1 cellular context compared by ENCODE assay signal in the genomic region with DNA sequence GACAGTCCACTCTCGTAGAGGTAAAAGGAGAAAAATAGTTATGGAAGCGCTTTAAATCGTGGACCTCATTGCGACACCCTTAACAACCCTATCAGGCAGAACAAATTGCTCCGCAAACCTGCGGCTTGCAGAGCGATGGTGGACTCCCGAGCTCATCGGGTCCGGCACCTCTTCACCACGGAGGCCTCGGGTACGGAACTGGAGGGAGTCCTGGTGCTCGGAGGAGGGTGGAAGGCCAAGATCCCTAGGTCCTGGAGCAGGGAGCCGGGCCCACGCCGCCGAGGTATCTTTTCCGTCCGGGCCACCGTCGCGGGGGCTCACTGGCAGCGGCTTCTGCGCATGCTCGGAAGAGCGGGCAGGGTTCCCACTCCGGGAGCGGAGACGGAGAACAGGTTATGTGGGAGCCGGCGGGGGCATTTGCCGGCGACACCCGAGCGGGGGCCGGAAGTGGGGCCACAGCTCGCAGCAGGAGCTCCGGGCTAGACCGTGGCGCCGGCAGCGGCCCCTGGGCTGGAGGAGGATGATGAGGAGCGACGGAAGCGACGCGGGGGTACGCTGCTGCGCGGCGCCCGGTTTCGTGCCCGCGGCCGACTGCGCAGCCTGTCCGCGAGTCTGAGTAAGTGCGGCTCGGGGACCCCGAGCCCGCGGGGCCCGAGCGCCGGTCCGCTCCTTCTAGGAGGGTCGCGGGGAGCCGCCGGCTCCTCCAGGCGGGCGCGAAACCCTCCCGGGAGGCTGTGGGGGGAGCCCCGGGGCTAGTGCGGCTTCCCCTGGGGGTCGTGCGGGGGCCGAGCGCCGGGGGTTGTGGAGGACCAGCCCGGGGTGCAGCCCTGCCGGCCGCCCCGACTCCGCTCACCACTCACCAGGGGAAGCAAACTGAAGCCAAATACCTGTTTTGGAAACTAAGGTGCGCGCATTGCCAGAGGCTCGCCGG.
TF ChIP-seq lines count a peak whose summit lies in the region.

A gene (plus strand): TSS at position 349 of the 931 bp plus-strand sequence. CDS start 10,827 bp downstream, outside the sequence.

TF ChIP-seq in HepG2, 621 proteins besides CTCF, POLR2A, EP300 and RAD21 (continued from another document and continues in another):
- TF ChIP-seq ZNF883 (CRISPR knock-in tag; IDR thresholded peaks at IDR 0.05; ENCODE audit: not compliant biosample characterization) (peak; percentile 46), GABPA (IDR thresholded peaks at IDR 0.05; ENCODE audit: low read depth, low read length) (peak; percentile 83), GABPA (CRISPR knock-in tag; IDR thresholded peaks at IDR 0.05; ENCODE audit: low read depth) (peak; percentile 91), ZSCAN20 (CRISPR knock-in tag; IDR thresholded peaks at IDR 0.05; ENCODE audit: borderline replicate concordance) (peak; percentile 17; the same call in 1 of the 2 replicates), CBFB (CRISPR knock-in tag; IDR thresholded peaks at IDR 0.05) (peak; percentile 76; the same call in 1 of the 2 replicates), SMAD1 (CRISPR knock-in tag; IDR thresholded peaks at IDR 0.05; ENCODE audit: borderline replicate concordance, low read depth) (peak; percentile 79; the same call in 1 of the 2 replicates), ZNF891 (CRISPR knock-in tag; IDR thresholded peaks at IDR 0.05) (peak; percentile 68), NR2F2 (IDR thresholded peaks at IDR 0.05; ENCODE audit: borderline replicate concordance, low read depth) (no peak), PHF21A (CRISPR knock-in tag; IDR thresholded peaks at IDR 0.05) (peak; percentile 72), MYNN (CRISPR knock-in tag; IDR thresholded peaks at IDR 0.05; ENCODE audit: low read depth) (no peak; the same call in 1 of the 2 replicates), MBD4 (IDR thresholded peaks at IDR 0.05; ENCODE audit: borderline replicate concordance, low read length) (no peak), SMAD9 (CRISPR knock-in tag; IDR thresholded peaks at IDR 0.05) (no peak), SP140L (CRISPR knock-in tag; IDR thresholded peaks at IDR 0.05; ENCODE audit: borderline replicate concordance) (no peak; the same call in 1 of the 2 replicates), GTF2F1 (IDR thresholded peaks at IDR 0.05; ENCODE audit: low read length) (no peak), SALL2 (CRISPR knock-in tag; IDR thresholded peaks at IDR 0.05) (0 out of 2 replicates have a peak, but pooled peaks have one; percentile 71), ZNF441 (CRISPR knock-in tag; IDR thresholded peaks at IDR 0.05; ENCODE audit: borderline replicate concordance) (no peak), ERF (CRISPR knock-in tag; IDR thresholded peaks at IDR 0.05) (peak; percentile 77), ZNF660 (CRISPR knock-in tag; IDR thresholded peaks at IDR 0.05; ENCODE audit: borderline replicate concordance, low read depth) (no peak), ZNF550 (CRISPR knock-in tag; IDR thresholded peaks at IDR 0.05; ENCODE audit: borderline replicate concordance) (no peak), ARNT2 (CRISPR knock-in tag; IDR thresholded peaks at IDR 0.05; ENCODE audit: low read depth) (peak; percentile 58; the same call in 1 of the 2 replicates), HNRNPUL1 (IDR thresholded peaks at IDR 0.05; ENCODE audit: low read depth, low read length) (no peak), ZNF367 (CRISPR knock-in tag; IDR thresholded peaks at IDR 0.05; ENCODE audit: borderline replicate concordance) (peak; percentile 32; the same call in 1 of the 2 replicates), SP4 (CRISPR knock-in tag; IDR thresholded peaks at IDR 0.05) (peak; percentile 69; the same call in 1 of the 2 replicates), GFI1 (CRISPR knock-in tag; IDR thresholded peaks at IDR 0.05; ENCODE audit: borderline replicate concordance) (no peak), ZNF292 (CRISPR knock-in tag; IDR thresholded peaks at IDR 0.05; ENCODE audit: borderline replicate concordance, low read depth) (peak; percentile 65; the same call in 1 of the 2 replicates), MAF1 (CRISPR knock-in tag; IDR thresholded peaks at IDR 0.05; ENCODE audit: borderline replicate concordance) (no peak), ZNF761 (CRISPR knock-in tag; conservative IDR thresholded peaks at IDR 0.05) (peak; percentile 73; the same call in 1 of the 2 replicates), U2AF1 (optimal IDR thresholded peaks at IDR 0.05; ENCODE audit: low read depth, low read length) (no peak)
- TF ChIP-seq, protein P1, sequence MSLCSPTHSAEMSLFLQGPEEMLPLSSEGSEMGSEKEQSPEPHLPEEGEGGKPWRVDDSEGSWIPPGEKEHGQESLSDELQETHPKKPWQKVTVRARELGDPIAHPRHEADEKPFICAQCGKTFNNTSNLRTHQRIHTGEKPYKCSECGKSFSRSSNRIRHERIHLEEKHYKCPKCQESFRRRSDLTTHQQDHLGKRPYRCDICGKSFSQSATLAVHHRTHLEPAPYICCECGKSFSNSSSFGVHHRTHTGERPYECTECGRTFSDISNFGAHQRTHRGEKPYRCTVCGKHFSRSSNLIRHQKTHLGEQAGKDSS (CRISPR knock-in tag; IDR thresholded peaks at IDR 0.05; ENCODE audit: borderline replicate concordance, low read depth), result peak; percentile 80; the same call in 1 of the 2 replicates
- TF ChIP-seq, protein P2, sequence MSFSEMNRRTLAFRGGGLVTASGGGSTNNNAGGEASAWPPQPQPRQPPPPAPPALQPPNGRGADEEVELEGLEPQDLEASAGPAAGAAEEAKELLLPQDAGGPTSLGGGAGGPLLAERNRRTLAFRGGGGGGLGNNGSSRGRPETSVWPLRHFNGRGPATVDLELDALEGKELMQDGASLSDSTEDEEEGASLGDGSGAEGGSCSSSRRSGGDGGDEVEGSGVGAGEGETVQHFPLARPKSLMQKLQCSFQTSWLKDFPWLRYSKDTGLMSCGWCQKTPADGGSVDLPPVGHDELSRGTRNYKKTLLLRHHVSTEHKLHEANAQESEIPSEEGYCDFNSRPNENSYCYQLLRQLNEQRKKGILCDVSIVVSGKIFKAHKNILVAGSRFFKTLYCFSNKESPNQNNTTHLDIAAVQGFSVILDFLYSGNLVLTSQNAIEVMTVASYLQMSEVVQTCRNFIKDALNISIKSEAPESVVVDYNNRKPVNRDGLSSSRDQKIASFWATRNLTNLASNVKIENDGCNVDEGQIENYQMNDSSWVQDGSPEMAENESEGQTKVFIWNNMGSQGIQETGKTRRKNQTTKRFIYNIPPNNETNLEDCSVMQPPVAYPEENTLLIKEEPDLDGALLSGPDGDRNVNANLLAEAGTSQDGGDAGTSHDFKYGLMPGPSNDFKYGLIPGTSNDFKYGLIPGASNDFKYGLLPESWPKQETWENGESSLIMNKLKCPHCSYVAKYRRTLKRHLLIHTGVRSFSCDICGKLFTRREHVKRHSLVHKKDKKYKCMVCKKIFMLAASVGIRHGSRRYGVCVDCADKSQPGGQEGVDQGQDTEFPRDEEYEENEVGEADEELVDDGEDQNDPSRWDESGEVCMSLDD (CRISPR knock-in tag; IDR thresholded peaks at IDR 0.05; ENCODE audit: borderline replicate concordance), result peak; percentile 21; the same call in 1 of the 2 replicates
- TF ChIP-seq, protein P3, sequence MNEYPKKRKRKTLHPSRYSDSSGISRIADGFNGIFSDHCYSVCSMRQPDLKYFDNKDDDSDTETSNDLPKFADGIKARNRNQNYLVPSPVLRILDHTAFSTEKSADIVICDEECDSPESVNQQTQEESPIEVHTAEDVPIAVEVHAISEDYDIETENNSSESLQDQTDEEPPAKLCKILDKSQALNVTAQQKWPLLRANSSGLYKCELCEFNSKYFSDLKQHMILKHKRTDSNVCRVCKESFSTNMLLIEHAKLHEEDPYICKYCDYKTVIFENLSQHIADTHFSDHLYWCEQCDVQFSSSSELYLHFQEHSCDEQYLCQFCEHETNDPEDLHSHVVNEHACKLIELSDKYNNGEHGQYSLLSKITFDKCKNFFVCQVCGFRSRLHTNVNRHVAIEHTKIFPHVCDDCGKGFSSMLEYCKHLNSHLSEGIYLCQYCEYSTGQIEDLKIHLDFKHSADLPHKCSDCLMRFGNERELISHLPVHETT (CRISPR knock-in tag; conservative IDR thresholded peaks at IDR 0.05), result peak; percentile 78; the same call in 1 of the 2 replicates
- TF ChIP-seq, protein P4, sequence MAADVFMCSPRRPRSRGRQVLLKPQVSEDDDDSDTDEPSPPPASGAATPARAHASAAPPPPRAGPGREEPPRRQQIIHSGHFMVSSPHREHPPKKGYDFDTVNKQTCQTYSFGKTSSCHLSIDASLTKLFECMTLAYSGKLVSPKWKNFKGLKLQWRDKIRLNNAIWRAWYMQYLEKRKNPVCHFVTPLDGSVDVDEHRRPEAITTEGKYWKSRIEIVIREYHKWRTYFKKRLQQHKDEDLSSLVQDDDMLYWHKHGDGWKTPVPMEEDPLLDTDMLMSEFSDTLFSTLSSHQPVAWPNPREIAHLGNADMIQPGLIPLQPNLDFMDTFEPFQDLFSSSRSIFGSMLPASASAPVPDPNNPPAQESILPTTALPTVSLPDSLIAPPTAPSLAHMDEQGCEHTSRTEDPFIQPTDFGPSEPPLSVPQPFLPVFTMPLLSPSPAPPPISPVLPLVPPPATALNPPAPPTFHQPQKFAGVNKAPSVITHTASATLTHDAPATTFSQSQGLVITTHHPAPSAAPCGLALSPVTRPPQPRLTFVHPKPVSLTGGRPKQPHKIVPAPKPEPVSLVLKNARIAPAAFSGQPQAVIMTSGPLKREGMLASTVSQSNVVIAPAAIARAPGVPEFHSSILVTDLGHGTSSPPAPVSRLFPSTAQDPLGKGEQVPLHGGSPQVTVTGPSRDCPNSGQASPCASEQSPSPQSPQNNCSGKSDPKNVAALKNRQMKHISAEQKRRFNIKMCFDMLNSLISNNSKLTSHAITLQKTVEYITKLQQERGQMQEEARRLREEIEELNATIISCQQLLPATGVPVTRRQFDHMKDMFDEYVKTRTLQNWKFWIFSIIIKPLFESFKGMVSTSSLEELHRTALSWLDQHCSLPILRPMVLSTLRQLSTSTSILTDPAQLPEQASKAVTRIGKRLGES (CRISPR knock-in tag; IDR thresholded peaks at IDR 0.05; ENCODE audit: borderline replicate concordance), result no peak
- TF ChIP-seq, protein P5, sequence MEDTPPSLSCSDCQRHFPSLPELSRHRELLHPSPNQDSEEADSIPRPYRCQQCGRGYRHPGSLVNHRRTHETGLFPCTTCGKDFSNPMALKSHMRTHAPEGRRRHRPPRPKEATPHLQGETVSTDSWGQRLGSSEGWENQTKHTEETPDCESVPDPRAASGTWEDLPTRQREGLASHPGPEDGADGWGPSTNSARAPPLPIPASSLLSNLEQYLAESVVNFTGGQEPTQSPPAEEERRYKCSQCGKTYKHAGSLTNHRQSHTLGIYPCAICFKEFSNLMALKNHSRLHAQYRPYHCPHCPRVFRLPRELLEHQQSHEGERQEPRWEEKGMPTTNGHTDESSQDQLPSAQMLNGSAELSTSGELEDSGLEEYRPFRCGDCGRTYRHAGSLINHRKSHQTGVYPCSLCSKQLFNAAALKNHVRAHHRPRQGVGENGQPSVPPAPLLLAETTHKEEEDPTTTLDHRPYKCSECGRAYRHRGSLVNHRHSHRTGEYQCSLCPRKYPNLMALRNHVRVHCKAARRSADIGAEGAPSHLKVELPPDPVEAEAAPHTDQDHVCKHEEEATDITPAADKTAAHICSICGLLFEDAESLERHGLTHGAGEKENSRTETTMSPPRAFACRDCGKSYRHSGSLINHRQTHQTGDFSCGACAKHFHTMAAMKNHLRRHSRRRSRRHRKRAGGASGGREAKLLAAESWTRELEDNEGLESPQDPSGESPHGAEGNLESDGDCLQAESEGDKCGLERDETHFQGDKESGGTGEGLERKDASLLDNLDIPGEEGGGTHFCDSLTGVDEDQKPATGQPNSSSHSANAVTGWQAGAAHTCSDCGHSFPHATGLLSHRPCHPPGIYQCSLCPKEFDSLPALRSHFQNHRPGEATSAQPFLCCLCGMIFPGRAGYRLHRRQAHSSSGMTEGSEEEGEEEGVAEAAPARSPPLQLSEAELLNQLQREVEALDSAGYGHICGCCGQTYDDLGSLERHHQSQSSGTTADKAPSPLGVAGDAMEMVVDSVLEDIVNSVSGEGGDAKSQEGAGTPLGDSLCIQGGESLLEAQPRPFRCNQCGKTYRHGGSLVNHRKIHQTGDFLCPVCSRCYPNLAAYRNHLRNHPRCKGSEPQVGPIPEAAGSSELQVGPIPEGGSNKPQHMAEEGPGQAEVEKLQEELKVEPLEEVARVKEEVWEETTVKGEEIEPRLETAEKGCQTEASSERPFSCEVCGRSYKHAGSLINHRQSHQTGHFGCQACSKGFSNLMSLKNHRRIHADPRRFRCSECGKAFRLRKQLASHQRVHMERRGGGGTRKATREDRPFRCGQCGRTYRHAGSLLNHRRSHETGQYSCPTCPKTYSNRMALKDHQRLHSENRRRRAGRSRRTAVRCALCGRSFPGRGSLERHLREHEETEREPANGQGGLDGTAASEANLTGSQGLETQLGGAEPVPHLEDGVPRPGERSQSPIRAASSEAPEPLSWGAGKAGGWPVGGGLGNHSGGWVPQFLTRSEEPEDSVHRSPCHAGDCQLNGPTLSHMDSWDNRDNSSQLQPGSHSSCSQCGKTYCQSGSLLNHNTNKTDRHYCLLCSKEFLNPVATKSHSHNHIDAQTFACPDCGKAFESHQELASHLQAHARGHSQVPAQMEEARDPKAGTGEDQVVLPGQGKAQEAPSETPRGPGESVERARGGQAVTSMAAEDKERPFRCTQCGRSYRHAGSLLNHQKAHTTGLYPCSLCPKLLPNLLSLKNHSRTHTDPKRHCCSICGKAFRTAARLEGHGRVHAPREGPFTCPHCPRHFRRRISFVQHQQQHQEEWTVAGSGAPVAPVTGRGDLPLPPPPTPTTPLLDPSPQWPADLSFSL (CRISPR knock-in tag; IDR thresholded peaks at IDR 0.05), result no peak
- TF ChIP-seq, protein P6, sequence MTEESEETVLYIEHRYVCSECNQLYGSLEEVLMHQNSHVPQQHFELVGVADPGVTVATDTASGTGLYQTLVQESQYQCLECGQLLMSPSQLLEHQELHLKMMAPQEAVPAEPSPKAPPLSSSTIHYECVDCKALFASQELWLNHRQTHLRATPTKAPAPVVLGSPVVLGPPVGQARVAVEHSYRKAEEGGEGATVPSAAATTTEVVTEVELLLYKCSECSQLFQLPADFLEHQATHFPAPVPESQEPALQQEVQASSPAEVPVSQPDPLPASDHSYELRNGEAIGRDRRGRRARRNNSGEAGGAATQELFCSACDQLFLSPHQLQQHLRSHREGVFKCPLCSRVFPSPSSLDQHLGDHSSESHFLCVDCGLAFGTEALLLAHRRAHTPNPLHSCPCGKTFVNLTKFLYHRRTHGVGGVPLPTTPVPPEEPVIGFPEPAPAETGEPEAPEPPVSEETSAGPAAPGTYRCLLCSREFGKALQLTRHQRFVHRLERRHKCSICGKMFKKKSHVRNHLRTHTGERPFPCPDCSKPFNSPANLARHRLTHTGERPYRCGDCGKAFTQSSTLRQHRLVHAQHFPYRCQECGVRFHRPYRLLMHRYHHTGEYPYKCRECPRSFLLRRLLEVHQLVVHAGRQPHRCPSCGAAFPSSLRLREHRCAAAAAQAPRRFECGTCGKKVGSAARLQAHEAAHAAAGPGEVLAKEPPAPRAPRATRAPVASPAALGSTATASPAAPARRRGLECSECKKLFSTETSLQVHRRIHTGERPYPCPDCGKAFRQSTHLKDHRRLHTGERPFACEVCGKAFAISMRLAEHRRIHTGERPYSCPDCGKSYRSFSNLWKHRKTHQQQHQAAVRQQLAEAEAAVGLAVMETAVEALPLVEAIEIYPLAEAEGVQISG (CRISPR knock-in tag; IDR thresholded peaks at IDR 0.05), result peak; percentile 94
- TF ChIP-seq, protein P7, sequence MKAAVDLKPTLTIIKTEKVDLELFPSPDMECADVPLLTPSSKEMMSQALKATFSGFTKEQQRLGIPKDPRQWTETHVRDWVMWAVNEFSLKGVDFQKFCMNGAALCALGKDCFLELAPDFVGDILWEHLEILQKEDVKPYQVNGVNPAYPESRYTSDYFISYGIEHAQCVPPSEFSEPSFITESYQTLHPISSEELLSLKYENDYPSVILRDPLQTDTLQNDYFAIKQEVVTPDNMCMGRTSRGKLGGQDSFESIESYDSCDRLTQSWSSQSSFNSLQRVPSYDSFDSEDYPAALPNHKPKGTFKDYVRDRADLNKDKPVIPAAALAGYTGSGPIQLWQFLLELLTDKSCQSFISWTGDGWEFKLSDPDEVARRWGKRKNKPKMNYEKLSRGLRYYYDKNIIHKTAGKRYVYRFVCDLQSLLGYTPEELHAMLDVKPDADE (CRISPR knock-in tag; IDR thresholded peaks at IDR 0.05), result 0 out of 2 replicates have a peak, but pooled peaks have one; percentile 81
